ENCODE assay signal across 3 cellular contexts in genomic region chr6:138397128-138397814, GRCh38.
A peak's percentile ranks its signal among the peaks of the same experiment; 100 is the strongest.
TF ChIP-seq lines count a peak whose summit lies in the region.

No MANE protein-coding gene starts in this region.

TF ChIP-seq in GM23338, 12 proteins besides CTCF, POLR2A, EP300 and RAD21 (continues in another document):
- TF ChIP-seq ZNF114 (CRISPR knock-in tag; IDR thresholded peaks at IDR 0.05) (no peak), ETS1 (IDR thresholded peaks at IDR 0.05) (no peak), REST (IDR thresholded peaks at IDR 0.05; ENCODE audit: unreplicated experiment) (no peak), POLR2AphosphoS5 (IDR thresholded peaks at IDR 0.05; ENCODE audit: low read depth) (no peak), EZH2 (IDR thresholded peaks at IDR 0.05; ENCODE audit: low read depth, unreplicated experiment) (no peak), ZNF331 (CRISPR knock-in tag; IDR thresholded peaks at IDR 0.05; ENCODE audit: low read depth) (no peak)

TF ChIP-seq in K562, 482 proteins besides CTCF, POLR2A, EP300 and RAD21:
- no peak for TF ChIP-seq HBP1 (CRISPR knock-in tag; IDR thresholded peaks at IDR 0.05)
- TF ChIP-seq ZHX1 (conservative IDR thresholded peaks at IDR 0.05; ENCODE audit: low read length) = no peak
- TF ChIP-seq SMAD4 (CRISPR knock-in tag; conservative IDR thresholded peaks at IDR 0.05) = no peak
- TF ChIP-seq NFE2L1 (tag; IDR thresholded peaks at IDR 0.05; ENCODE audit: borderline replicate concordance, low read depth) = 0 out of 2 replicates have a peak, but pooled peaks have one; percentile 10
- TF ChIP-seq SNIP1 (IDR thresholded peaks at IDR 0.05; ENCODE audit: low read depth) = no peak
- TF ChIP-seq RCOR1 (IDR thresholded peaks at IDR 0.05; ENCODE audit: borderline replicate concordance in 1 of 2, low read depth in 2 of 2, low read length in 2 of 2) = no peak
- TF ChIP-seq RBFOX2 (IDR thresholded peaks at IDR 0.05; ENCODE audit: low read depth, low read length) = no peak
- no peak for TF ChIP-seq TAF1 (IDR thresholded peaks at IDR 0.05; ENCODE audit: control insufficient read depth, extremely low read depth, insufficient read depth, low read length, severe bottlenecking)
- TF ChIP-seq EGR1 (conservative IDR thresholded peaks at IDR 0.05) = no peak

TF ChIP-seq in SK-N-SH treated with all-trans-retinoic acid at 6 μM for 48 hours, 23 proteins besides CTCF, POLR2A, EP300 and RAD21:
- TF ChIP-seq TCF4 (CRISPR knock-in tag; IDR thresholded peaks at IDR 0.05; ENCODE audit: borderline replicate concordance) (no peak), GLIS3 (CRISPR knock-in tag; IDR thresholded peaks at IDR 0.05) (no peak), CSDC2 (CRISPR knock-in tag; IDR thresholded peaks at IDR 0.05) (no peak), TOX (CRISPR knock-in tag; IDR thresholded peaks at IDR 0.05; ENCODE audit: borderline replicate concordance) (no peak), CREB5 (CRISPR knock-in tag; IDR thresholded peaks at IDR 0.05; ENCODE audit: low read depth) (no peak)
TF ChIP-seq in SK-N-SH treated with all-trans-retinoic acid at 6 μM for 48 hours: peak in this region for 0.
